8 cellular contexts compared by ENCODE assay signal in the genomic region with DNA sequence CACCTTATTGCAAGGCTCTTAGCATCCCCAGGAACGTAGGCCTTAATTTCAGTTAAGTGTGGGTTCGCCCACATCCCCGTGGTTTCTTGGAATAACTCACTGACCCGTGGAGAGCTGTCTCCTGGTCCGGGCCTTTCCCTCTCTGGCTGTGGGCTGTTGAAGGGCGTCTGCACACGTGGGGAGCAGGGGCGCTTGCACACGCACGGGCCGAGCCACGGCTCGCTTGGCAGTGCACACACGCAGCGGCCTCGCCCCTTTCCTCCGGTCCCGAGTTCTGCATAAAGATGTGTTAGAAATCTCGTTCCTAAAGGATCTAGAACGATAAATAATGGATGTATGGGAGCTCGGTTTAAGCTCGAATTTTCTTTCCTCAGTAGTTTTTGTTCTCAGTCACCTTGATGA.
DNase-seq lines count a peak whose midpoint lies in the region; ATAC-seq and TF ChIP-seq lines count a peak whose summit lies in the region.

No MANE protein-coding gene starts in this region.

- intact Hi-C loops in left ventricle myocardium inferior (cut with micrococcal nuclease) = no loop called here
- intact Hi-C loops in prostate gland (cut with DNase I) = no loop called here

- no peaks in the 10 kb centered on the region for H3K36me3 ChIP-seq in left ventricle myocardium inferior
- H3K36me3 ChIP-seq in prostate gland = no peaks in the 10 kb centered on the region

- peak; percentile 26 for ATAC-seq in HG03280 (IDR thresholded peaks at IDR 0.05; ENCODE audit: unreplicated experiment)
- ATAC-seq in HG02840 (IDR thresholded peaks at IDR 0.05; ENCODE audit: low FRiP score, unreplicated experiment) = no peak

- H3K27ac Mint-ChIP-seq in activated naive CD4-positive, alpha-beta T cell treated with anti-CD3 and anti-CD28 coated beads, Interleukin-2, amount 50 U/mL, for 24 hours = no peak overlapping the region

- H3K4me1 ChIP-seq in left ventricle myocardium inferior (peaks cover 58% of the 10 kb centered on the region), prostate gland (replicated peaks) (peaks cover 5% of the 10 kb centered on the region)

- peaks cover 18% of the 10 kb centered on the region for H3K27me3 Mint-ChIP-seq in activated naive CD4-positive, alpha-beta T cell treated with anti-CD3 and anti-CD28 coated beads, Interleukin-2, amount 50 U/mL, for 24 hours

- no peaks in the 10 kb centered on the region for H3K36me3 Mint-ChIP-seq in activated naive CD4-positive, alpha-beta T cell treated with anti-CD3 and anti-CD28 coated beads, Interleukin-2, amount 50 U/mL, for 24 hours

- peaks cover 6% of the 10 kb centered on the region for H3K4me1 Mint-ChIP-seq in activated naive CD4-positive, alpha-beta T cell treated with anti-CD3 and anti-CD28 coated beads, Interleukin-2, amount 50 U/mL, for 24 hours

- H3K9me3 Mint-ChIP-seq in activated naive CD4-positive, alpha-beta T cell treated with anti-CD3 and anti-CD28 coated beads, Interleukin-2, amount 50 U/mL, for 24 hours = no peaks in the 10 kb centered on the region

- no peak for TF ChIP-seq CTCF in left ventricle myocardium inferior (IDR thresholded peaks at IDR 0.05; ENCODE audit: borderline replicate concordance)
- TF ChIP-seq CTCF in prostate gland (IDR thresholded peaks at IDR 0.05) = no peak

- peak overlapping the region; percentile 70 for H3K4me3 ChIP-seq in left ventricle myocardium inferior
- peak overlapping the region; percentile 38 for H3K4me3 ChIP-seq in prostate gland

- peak overlapping the region; percentile 83 for H3K27ac ChIP-seq in left ventricle myocardium inferior (replicated peaks)
- peak overlapping the region; percentile 46 to 47 for H3K27ac ChIP-seq in prostate gland

- peak overlapping the region; percentile 90 for H3K4me3 Mint-ChIP-seq in activated naive CD4-positive, alpha-beta T cell treated with anti-CD3 and anti-CD28 coated beads, Interleukin-2, amount 50 U/mL, for 24 hours

- 26% methylated on average over 22 of the region's 22 CpGs for WGBS in prostate gland

- no peaks in the 10 kb centered on the region for H3K27me3 ChIP-seq in left ventricle myocardium inferior (ENCODE audit: low read depth)
- no peaks in the 10 kb centered on the region for H3K27me3 ChIP-seq in prostate gland (replicated peaks; ENCODE audit: insufficient read depth)

- DNase-seq in GM03348 (ENCODE audit: low spot score) = peak; percentile 8
- peak; percentile 41 for DNase-seq in left ventricle myocardium inferior
- DNase-seq in prostate gland (ENCODE audit: low spot score) = no peak
- no peak for DNase-seq in NAMALWA (ENCODE audit: low spot score)
- no peak for DNase-seq in GOT3 (lab: John Stamatoyannopoulos, UW)

- no peak for TF ChIP-seq POLR2A in prostate gland (IDR thresholded peaks at IDR 0.05)

- H3K9me3 ChIP-seq in left ventricle myocardium inferior (replicated peaks) = no peaks in the 10 kb centered on the region
- H3K9me3 ChIP-seq in prostate gland = no peaks in the 10 kb centered on the region

Comparison
In these comparisons a context has a peak if more than half of its experiments do, and no peak if none do; other contexts are left out.
1. DNase-seq: peak in GM03348 (single experiment) and left ventricle myocardium inferior (single experiment); none in prostate gland (single experiment), NAMALWA (single experiment) and GOT3 (single experiment).